In the genomic region with DNA sequence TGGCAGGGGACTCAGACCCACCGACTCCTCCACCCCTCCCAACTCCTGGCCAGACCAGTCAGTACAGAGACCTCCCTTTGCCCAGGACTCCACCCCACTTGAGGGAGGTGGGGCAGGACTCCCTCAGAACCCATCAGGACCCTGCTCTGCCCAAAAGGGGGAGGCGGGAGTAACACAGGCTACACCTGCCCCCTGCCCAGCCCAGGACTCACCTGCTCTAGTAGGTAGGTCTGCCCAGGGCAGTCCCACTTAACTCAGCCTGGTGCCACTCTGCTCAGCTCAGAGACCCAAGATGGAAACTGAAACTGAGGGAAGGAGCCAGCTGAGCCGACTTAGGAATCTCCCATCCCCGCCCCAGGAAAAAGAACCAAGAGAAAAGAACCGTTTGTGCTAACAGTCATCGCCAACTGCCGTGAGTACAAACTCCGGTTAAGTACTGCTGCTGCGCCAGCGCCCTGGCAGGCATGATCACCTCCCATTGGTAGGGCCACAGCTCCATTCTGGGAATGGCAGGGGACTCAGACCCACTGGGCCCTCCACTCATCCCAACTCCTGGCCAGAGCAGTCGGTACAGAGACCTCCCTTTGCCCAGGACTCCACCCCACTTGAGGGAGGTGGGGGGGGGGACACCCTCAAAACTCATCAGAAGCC, we compare ENCODE assay signal across 8 cellular contexts. TPM values are rescaled to one million over a fixed set of nuclear protein-coding genes. Genes with fewer than 3 reads are reported as not detected.
DNase-seq lines count a peak whose midpoint lies in the region; ATAC-seq, FAIRE-seq and TF ChIP-seq lines count a peak whose summit lies in the region.

No MANE protein-coding gene starts in this region.

- H3K27me3 Mint-ChIP-seq in glutamatergic neuron (ENCODE audit: unreplicated experiment): peaks cover 4% of the 10 kb centered on the region

- peak overlapping the region; percentile 84 for H3K27ac ChIP-seq in right cardiac atrium (ENCODE audit: low read length)

- peaks cover 2% of the 10 kb centered on the region for H3K9me3 Mint-ChIP-seq in glutamatergic neuron (ENCODE audit: unreplicated experiment)

- H3K4me3 ChIP-seq in right cardiac atrium (ENCODE audit: low read length): peak overlapping the region; percentile 49

- H3K4me1 ChIP-seq in right cardiac atrium (ENCODE audit: control insufficient read depth, insufficient read depth, low read length): no peaks in the 10 kb centered on the region

- FAIRE-seq in GM12891 (lab: Jason Lieb, UNC): no peak

- no peaks in the 10 kb centered on the region for H3K27me3 ChIP-seq in right cardiac atrium (ENCODE audit: control insufficient read depth, insufficient read depth)

- no peak for TF ChIP-seq CTCF in glutamatergic neuron (IDR thresholded peaks at IDR 0.05; ENCODE audit: partially characterized antibody, unreplicated experiment)

- no peaks in the 10 kb centered on the region for H3K36me3 Mint-ChIP-seq in glutamatergic neuron (ENCODE audit: unreplicated experiment)

- no peak overlapping the region for H3K4me3 Mint-ChIP-seq in glutamatergic neuron (ENCODE audit: unreplicated experiment)

- intact Hi-C loops in right cardiac atrium (cut with DNase I): loop anchor here in 1 of 4 donors (10.0 kb wide), 1 partner anchor 87 kb away; a partner anchor contains a TSS

- peaks cover 3% of the 10 kb centered on the region for H3K4me1 Mint-ChIP-seq in glutamatergic neuron (ENCODE audit: low read depth, unreplicated experiment)

- ATAC-seq in HG03521 (IDR thresholded peaks at IDR 0.05; ENCODE audit: unreplicated experiment) (peak; percentile 10), right cardiac atrium (peak; percentile 55 to 61), GM19023 (IDR thresholded peaks at IDR 0.05; ENCODE audit: unreplicated experiment) (no peak)

- DNase-seq in GM12891 (ENCODE audit: insufficient read length, low spot score): no peak
- DNase-seq in activated naive CD4-positive, alpha-beta T cell treated with anti-CD3 and anti-CD28 coated beads, Interleukin-2, amount 50 U/mL, for 16 hours: peak; percentile 34
- DNase-seq in right cardiac atrium: peak; percentile 54 to 77 (median 67)
- peak; percentile 37 for DNase-seq in stimulated activated CD4-positive, alpha-beta T cell treated with anti-CD3 and anti-CD28 coated beads, Interleukin-4, amount 100 ng/mL, for 24 hours
- no peak for DNase-seq in glutamatergic neuron
- DNase-seq in NCI-H774 (lab: John Stamatoyannopoulos, UW): no peak

- no peak for TF ChIP-seq POLR2A in GM12891 (IDR thresholded peaks at IDR 0.05; ENCODE audit: low read depth, low read length)

- WGBS in right cardiac atrium: 18% methylated on average over 11 of the region's 11 CpGs

- H3K9me3 ChIP-seq in right cardiac atrium (ENCODE audit: control insufficient read depth, low read length): no peaks in the 10 kb centered on the region

- H3K27ac Mint-ChIP-seq in glutamatergic neuron (ENCODE audit: unreplicated experiment): no peak overlapping the region

TF ChIP-seq in GM12891, 5 proteins besides CTCF, POLR2A, EP300 and RAD21:
- TF ChIP-seq POU2F2 (IDR thresholded peaks at IDR 0.05; ENCODE audit: low read depth, low read length) (0 out of 2 replicates have a peak, but pooled peaks have one; percentile 7), PAX5 (IDR thresholded peaks at IDR 0.05; ENCODE audit: insufficient read depth, low read length, severe bottlenecking) (no peak), TAF1 (IDR thresholded peaks at IDR 0.05; ENCODE audit: low read depth, low read length) (no peak)
TF ChIP-seq in GM12891: peak in this region for 1.

RNA-seq across cellular contexts. Expression of a gene that starts 0.5 kb away (rescaled TPM):
- 21.0 TPM for polyA plus RNA-seq in GM12891 (2012; ENCODE audit: low read depth, missing spikeins)
- total RNA-seq in right cardiac atrium (1 to 10 TPM; 5.4 to 8.0 (median 6.1) TPM), glutamatergic neuron (ENCODE audit: unreplicated experiment) (0.42 TPM)
- 7.2 TPM for polyA plus RNA-seq in right cardiac atrium

RNA-seq across cellular contexts. Expression of a gene that starts 9.1 kb away (rescaled TPM):
- 25.3 TPM for polyA plus RNA-seq in GM12891 (2012; ENCODE audit: low read depth, missing spikeins)
- total RNA-seq in right cardiac atrium (10 to 100 TPM; 15.8 to 32.4 (median 23.3) TPM), glutamatergic neuron (ENCODE audit: unreplicated experiment) (29.3 TPM)
- polyA plus RNA-seq in right cardiac atrium: 30.1 TPM

RNA-seq across cellular contexts. Expression of a gene that starts 10.6 kb away (rescaled TPM):
- 0.14 TPM for polyA plus RNA-seq in GM12891 (2012; ENCODE audit: low read depth, missing spikeins)
- total RNA-seq in right cardiac atrium (under 1 TPM in 3 of 4 donors, not detected in 1; 0.20 to 0.21 (median 0.20) TPM), glutamatergic neuron (ENCODE audit: unreplicated experiment) (0.44 TPM)
- polyA plus RNA-seq in right cardiac atrium: 0.18 TPM

RNA-seq across cellular contexts. Expression of a gene that starts 13.8 kb away (rescaled TPM):
- 1.1 TPM for polyA plus RNA-seq in GM12891 (2012; ENCODE audit: low read depth, missing spikeins)
- under 1 TPM in 3 of 4 donors, not detected in 1; 0.29 to 0.42 (median 0.31) TPM for total RNA-seq in right cardiac atrium
- 0.32 TPM for polyA plus RNA-seq in right cardiac atrium
- total RNA-seq in glutamatergic neuron (ENCODE audit: unreplicated experiment): 1.5 TPM

RNA-seq across cellular contexts. Expression of a gene that starts 42.8 kb away (rescaled TPM):
- polyA plus RNA-seq in GM12891 (2012; ENCODE audit: low read depth, missing spikeins): 58.1 TPM
- total RNA-seq in right cardiac atrium (10 to 100 TPM; 39.9 to 58.1 (median 53.8) TPM), glutamatergic neuron (ENCODE audit: unreplicated experiment) (94.7 TPM)
- 55.0 TPM for polyA plus RNA-seq in right cardiac atrium

Comparison
In these comparisons a context has a peak if more than half of its experiments do, and no peak if none do; other contexts are left out.
1. DNase-seq: peak in activated naive CD4-positive, alpha-beta T cell treated with anti-CD3 and anti-CD28 coated beads, Interleukin-2, amount 50 U/mL, for 16 hours (single experiment), right cardiac atrium (3 of 3) and stimulated activated CD4-positive, alpha-beta T cell treated with anti-CD3 and anti-CD28 coated beads, Interleukin-4, amount 100 ng/mL, for 24 hours (single experiment); none in GM12891 (single experiment), glutamatergic neuron (single experiment) and NCI-H774 (single experiment).